In genomic region chr4:15234585-15235126, GRCh38 we compare ENCODE assay signal across 9 cellular contexts.
DNase-seq lines count a peak whose midpoint lies in the region; TF ChIP-seq lines count a peak whose summit lies in the region.
"Had no signal": no experiment of that assay in that cellular context is flagged by ENCODE, and none has a peak within 500 bp of the region (broad histone marks: within the 10 kb centered on the region; RNA-seq: fewer than 3 reads in every experiment).

No MANE protein-coding gene starts in this region.

- no peak overlapping the region for H3K4me3 ChIP-seq in OCI-LY3 (ENCODE audit: low read length)
- no peak overlapping the region for H3K4me3 ChIP-seq in coronary artery
- no peak overlapping the region for H3K4me3 ChIP-seq in neutrophil (ENCODE audit: low read depth in 1 of 2, low read length in 1 of 2)
- H3K4me3 ChIP-seq: pancreas had no signal

- intact Hi-C loops in CD14-positive monocyte (cut with micrococcal nuclease): loop anchor here (5.0 kb wide), 2 partner anchors 163 to 223 kb away; no protein-coding TSS in a partner anchor

- no peak overlapping the region for H2AFZ ChIP-seq in OCI-LY3 (ENCODE audit: low read depth, low read length)

- H3K9me3 ChIP-seq in OCI-LY3 (ENCODE audit: insufficient read depth, low read length) (no peaks in the 10 kb centered on the region), neutrophil (no peaks in the 10 kb centered on the region)
- H3K9me3 ChIP-seq: pancreas had no signal

- TF ChIP-seq CTCF in CD14-positive monocyte (IDR thresholded peaks at IDR 0.05) (no peak), OCI-LY3 (IDR thresholded peaks at IDR 0.05; ENCODE audit: low read depth, low read length) (no peak), coronary artery (IDR thresholded peaks at IDR 0.05) (no peak), neutrophil (IDR thresholded peaks at IDR 0.05) (no peak)

- DNase-seq in CD14-positive monocyte (ENCODE audit: low spot score) (no peak), coronary artery (ENCODE audit: low spot score) (no peak), dermis blood vessel endothelial cell (no peak), NCI-H446 treated with DMSO at 0.1 percent for 48 hours (lab: John Stamatoyannopoulos, UW) (no peak), NCI-H1417 treated with DMSO at 0.1 percent for 48 hours (lab: John Stamatoyannopoulos, UW) (no peak), GM19238 (ENCODE audit: insufficient read length, low spot score) (no peak)
- DNase-seq: pancreas had no signal

- 0 out of 2 replicates have a peak overlapping the region, but pooled peaks have one; percentile 16 for H3K4me2 ChIP-seq in OCI-LY3 (ENCODE audit: low read length)

- H3K9ac ChIP-seq in OCI-LY3 (ENCODE audit: low read length): no peak overlapping the region

- H3K27ac Mint-ChIP-seq in CD14-positive monocyte: peak overlapping the region in 3 of 7 donors; percentile 44 to 80 (median 76)

- 0 out of 2 replicates have a peak, but pooled peaks cover 3% of the 10 kb centered on the region for H3K4me1 ChIP-seq in OCI-LY3 (ENCODE audit: low read length)
- peaks cover 0 to 19% of the 10 kb centered on the region in 2 experiments for H3K4me1 ChIP-seq in neutrophil (ENCODE audit: control insufficient read depth in 1 of 2, insufficient read depth in 1 of 2, low read depth in 1 of 2, low read length in 1 of 2)
- H3K4me1 ChIP-seq: pancreas had no signal

- H3K27ac ChIP-seq in OCI-LY3 (ENCODE audit: low read length) (no peak overlapping the region), coronary artery (peak overlapping the region; percentile 17 to 82), neutrophil (peak overlapping the region; percentile 35)
- H3K27ac ChIP-seq: pancreas had no signal

- H3K36me3 Mint-ChIP-seq in CD14-positive monocyte: no peaks in the 10 kb centered on the region

- no peaks in the 10 kb centered on the region for H4K20me1 ChIP-seq in OCI-LY3 (ENCODE audit: insufficient read depth, low read length)

- no peaks in the 10 kb centered on the region for H3K9me3 Mint-ChIP-seq in CD14-positive monocyte

- peak overlapping the region; percentile 71 to 88 for H3K4me3 Mint-ChIP-seq in CD14-positive monocyte

- H3K36me3 ChIP-seq in OCI-LY3 (replicated peaks; ENCODE audit: low read depth, low read length): no peaks in the 10 kb centered on the region
- H3K36me3 ChIP-seq in neutrophil: no peaks in the 10 kb centered on the region
- H3K36me3 ChIP-seq: pancreas had no signal

- peaks cover 33% of the 10 kb centered on the region for H3K4me1 Mint-ChIP-seq in CD14-positive monocyte

- no peaks in the 10 kb centered on the region for H3K79me2 ChIP-seq in OCI-LY3 (ENCODE audit: low read length)

- H3K27me3 Mint-ChIP-seq in CD14-positive monocyte (ENCODE audit: low read depth in 3 of 3): no peaks in the 10 kb centered on the region

- H3K27me3 ChIP-seq in OCI-LY3 (ENCODE audit: low read depth, low read length) (no peaks in the 10 kb centered on the region), neutrophil (no peaks in the 10 kb centered on the region)
- H3K27me3 ChIP-seq: pancreas had no signal
